Comparison of ENCODE assay signal across 23 cellular contexts in genomic region chr5:148446591-148446990, GRCh38.
"Had no signal": no experiment of that assay in that cellular context is flagged by ENCODE, and none has a peak within 500 bp of the region (broad histone marks: within the 10 kb centered on the region; RNA-seq: fewer than 3 reads in every experiment).

No MANE protein-coding gene starts in this region.

- H3K27ac Mint-ChIP-seq: activated CD8-positive, alpha-beta memory T cell treated with anti-CD3 and anti-CD28 coated beads, Interleukin-2, amount 10 ng/mL, durations not matched to agents 7 days and 5 days; activated naive CD4-positive, alpha-beta T cell treated with anti-CD3 and anti-CD28 coated beads, Interleukin-2, amount 50 U/mL, for 24 hours; activated T-cell treated with anti-CD3 and anti-CD28 coated beads, Interleukin-2, amount 50 U/mL, for 24 hours; activated T-helper 1 cell treated with anti-CD3 and anti-CD28 coated beads, Interleukin-12 subunit alpha, Interleukin-12 subunit beta, Interleukin-2, Interleukin-4 antibody, amounts not matched to agents 30 ng/mL and 10 ng/mL and 1 ng/mL, durations not matched to agents 14 hours and 24 hours and 36 hours; T-helper 1 cell treated with Interleukin-12 subunit alpha and Interleukin-12 subunit beta and Interleukin-4 antibody, amounts not matched to agents 30 μg/mL and 1 μg/mL, for 36 hours had no signal

- FAIRE-seq: RCC 7860 had no signal

- H3K9me3 ChIP-seq: ascending aorta, body of pancreas, MG63, SJSA1 had no signal

- H3K4me3 ChIP-seq: ascending aorta, body of pancreas, MG63, SJSA1 had no signal

- H3K36me3 Mint-ChIP-seq: activated naive CD4-positive, alpha-beta T cell treated with anti-CD3 and anti-CD28 coated beads, Interleukin-2, amount 50 U/mL, for 24 hours had no signal

- DNase-seq: activated CD4-positive, alpha-beta T cell treated with anti-CD3 and anti-CD28 coated beads for 4 hours; activated CD4-positive, alpha-beta T cell treated with anti-CD3 and anti-CD28 coated beads, Interleukin-2, amount 50 U/mL, for 48 hours; activated CD8-positive, alpha-beta memory T cell treated with anti-CD3 and anti-CD28 coated beads, Interleukin-2, amount 10 ng/mL, durations not matched to agents 7 days and 5 days; activated effector memory CD4-positive, alpha-beta T cell treated with Interleukin-2 at 50 U/mL for 16 hours; activated naive CD4-positive, alpha-beta T cell; activated T-cell treated with anti-CD3 and anti-CD28 coated beads, Interleukin-2, amount 50 U/mL, for 24 hours; body of pancreas; MG63; NCI-H1105; NCI-H1436; NCI-H1694 treated with DMSO at 0.1 percent for 48 hours; NCI-H2081; NCI-H446; NCI-H524; SHP77 had no signal

- ATAC-seq: activated CD4-positive, CD25-positive, alpha-beta regulatory T cell treated with anti-CD3 and anti-CD28 coated beads, Interleukin-2, amount 50 U/mL, for 24 hours; activated CD8-positive, alpha-beta memory T cell treated with anti-CD3 and anti-CD28 coated beads, Interleukin-2, amount 10 ng/mL, durations not matched to agents 7 days and 5 days; body of pancreas; SK-N-SH treated with all-trans-retinoic acid at 6 μM for 48 hours had no signal

- H3K4me1 Mint-ChIP-seq: activated CD8-positive, alpha-beta memory T cell treated with anti-CD3 and anti-CD28 coated beads, Interleukin-2, amount 10 ng/mL, durations not matched to agents 7 days and 5 days had no signal

- H3K27me3 Mint-ChIP-seq: activated CD8-positive, alpha-beta memory T cell treated with anti-CD3 and anti-CD28 coated beads, Interleukin-2, amount 10 ng/mL, durations not matched to agents 7 days and 5 days; activated naive CD4-positive, alpha-beta T cell treated with anti-CD3 and anti-CD28 coated beads, Interleukin-2, amount 50 U/mL, for 24 hours; activated T-cell treated with anti-CD3 and anti-CD28 coated beads, Interleukin-2, amount 50 U/mL, for 24 hours had no signal

- H3K27ac ChIP-seq: ascending aorta, body of pancreas, SJSA1 had no signal

- H3K27me3 ChIP-seq: ascending aorta, body of pancreas, MG63 had no signal

- H3K4me3 Mint-ChIP-seq: activated CD8-positive, alpha-beta memory T cell treated with anti-CD3 and anti-CD28 coated beads, Interleukin-2, amount 10 ng/mL, durations not matched to agents 7 days and 5 days; activated naive CD4-positive, alpha-beta T cell treated with anti-CD3 and anti-CD28 coated beads, Interleukin-2, amount 50 U/mL, for 24 hours; activated T-cell treated with anti-CD3 and anti-CD28 coated beads, Interleukin-2, amount 50 U/mL, for 24 hours; activated T-helper 1 cell treated with anti-CD3 and anti-CD28 coated beads, Interleukin-12 subunit alpha, Interleukin-12 subunit beta, Interleukin-2, Interleukin-4 antibody, amounts not matched to agents 30 ng/mL and 10 ng/mL and 1 ng/mL, durations not matched to agents 14 hours and 24 hours and 36 hours; T-helper 1 cell treated with Interleukin-12 subunit alpha and Interleukin-12 subunit beta and Interleukin-4 antibody, amounts not matched to agents 30 μg/mL and 1 μg/mL, for 36 hours had no signal

- H3K9me3 Mint-ChIP-seq: activated naive CD4-positive, alpha-beta T cell treated with anti-CD3 and anti-CD28 coated beads, Interleukin-2, amount 50 U/mL, for 24 hours; activated T-cell treated with anti-CD3 and anti-CD28 coated beads, Interleukin-2, amount 50 U/mL, for 24 hours; activated T-helper 1 cell treated with anti-CD3 and anti-CD28 coated beads, Interleukin-12 subunit alpha, Interleukin-12 subunit beta, Interleukin-2, Interleukin-4 antibody, amounts not matched to agents 30 ng/mL and 10 ng/mL and 1 ng/mL, durations not matched to agents 14 hours and 24 hours and 36 hours; T-helper 1 cell treated with Interleukin-12 subunit alpha and Interleukin-12 subunit beta and Interleukin-4 antibody, amounts not matched to agents 30 μg/mL and 1 μg/mL, for 36 hours had no signal

- H3K4me1 ChIP-seq: ascending aorta, body of pancreas, SJSA1 had no signal
